Comparison of ENCODE assay signal across 20 cellular contexts in genomic region chr16:67773099-67773498, GRCh38. TPM values are rescaled to one million over a fixed set of nuclear protein-coding genes. Genes with fewer than 3 reads are reported as not detected.
DNase-seq lines count a peak whose midpoint lies in the region; ATAC-seq, FAIRE-seq and TF ChIP-seq lines count a peak whose summit lies in the region.
"Had no signal": no experiment of that assay in that cellular context is flagged by ENCODE, and none has a peak within 500 bp of the region (broad histone marks: within the 10 kb centered on the region; RNA-seq: fewer than 3 reads in every experiment).

No MANE protein-coding gene starts in this region.

- no peak for DNase-seq in HepG2 (ENCODE audit: low spot score)
- DNase-seq in heart right ventricle = peak in 1 of 2 donors; percentile 62
- DNase-seq in pancreas = peak in 4 of 6 donors; percentile 25 to 42 (median 34)
- DNase-seq in aorta = peak in 1 of 2 donors; percentile 69
- DNase-seq in activated naive CD4-positive, alpha-beta T cell treated with Interleukin-2 at 50 U/mL for 16 hours = no peak
- DNase-seq: activated CD8-positive, alpha-beta memory T cell treated with anti-CD3 and anti-CD28 coated beads for 24 hours; CD8-positive, alpha-beta T cell; EL; esophagus squamous epithelium; GOT3; mammary epithelial cell; MG63; NCI-H2081; NCI-H526 had no signal

- in situ Hi-C loops in HepG2 (cut with HindIII; ENCODE audit: extremely low pct_ligation_motif_present, low pct_unique_long_range_greater_than_20kb) = no loop called here

- POLR2A ChIA-PET in HepG2 (lab: Yijun Ruan, JAX) = no interaction called here

- FAIRE-seq in HepG2 (lab: Jason Lieb, UNC) = no peak
- FAIRE-seq in pancreas (lab: Jason Lieb, UNC) = no peak
- FAIRE-seq: A549 had no signal

- peaks cover 10% of the 10 kb centered on the region for H3K79me2 ChIP-seq in HepG2 (ENCODE audit: insufficient read depth, low read length)

- TF ChIP-seq CTCF in liver (IDR thresholded peaks at IDR 0.05; ENCODE audit: low read depth, low read length, missing input control) (no peak), HepG2 (CRISPR knock-in tag; IDR thresholded peaks at IDR 0.05) (no peak), heart right ventricle (IDR thresholded peaks at IDR 0.05) (no peak), pancreas (IDR thresholded peaks at IDR 0.05) (no peak)

- CTCF ChIA-PET in HepG2 (lab: Yijun Ruan, JAX; ENCODE audit: low intra/inter-chr PET ratio, low total read pairs) = no interaction called here

- peaks cover 8% of the 10 kb centered on the region; the same call in 1 of the 2 replicates for H4K20me1 ChIP-seq in HepG2 (ENCODE audit: insufficient read depth, low read length)

- H3K4me2 ChIP-seq in HepG2 (ENCODE audit: low read depth, low read length) = no peak overlapping the region
- H3K4me2 ChIP-seq: A549 had no signal

- no peak for ATAC-seq in HepG2
- peak; percentile 50 to 85 (median 82) for ATAC-seq in heart right ventricle
- ATAC-seq in pancreas = peak; percentile 75 to 80 (median 76)
- ATAC-seq in aorta (ENCODE audit: low FRiP score) = peak; percentile 55
- ATAC-seq in HG03045 (IDR thresholded peaks at IDR 0.05; ENCODE audit: unreplicated experiment) = no peak
- ATAC-seq in HG03175 (IDR thresholded peaks at IDR 0.05; ENCODE audit: unreplicated experiment) = no peak
- ATAC-seq: CD8-positive, alpha-beta T cell; stimulated activated memory B cell treated with anti-CD40 and anti-IgM and Interleukin-4, amounts not matched to agents 10 μg/mL and 1 μg/mL and 100 μg/mL, for 72 hours had no signal

- H2AFZ ChIP-seq in HepG2 (ENCODE audit: low read length) = no peak overlapping the region

- peak overlapping the region in 1 of 2 donors; percentile 37 for H3K9ac ChIP-seq in liver (ENCODE audit: low read depth in 1 of 2, low read length in 2 of 2)
- no peak overlapping the region for H3K9ac ChIP-seq in HepG2 (ENCODE audit: insufficient read depth, low read depth, low read length)

- TF ChIP-seq EP300 in HepG2 (IDR thresholded peaks at IDR 0.05; ENCODE audit: low read depth in 2 of 2, low read length in 2 of 2) = no peak
- no peak for TF ChIP-seq EP300 in HepG2 (CRISPR knock-in tag; IDR thresholded peaks at IDR 0.05; ENCODE audit: borderline replicate concordance)

- H3K36me3 ChIP-seq in liver (ENCODE audit: control insufficient read depth in 4 of 4, insufficient read depth in 3 of 4, low read depth in 1 of 4, low read length in 3 of 4) (no peaks in the 10 kb centered on the region), HepG2 (replicated peaks in 1 of 2; ENCODE audit: control insufficient read depth in 1 of 2, insufficient read depth in 2 of 2, low read length in 2 of 2) (peaks cover 2 to 23% of the 10 kb centered on the region in 2 experiments; a peak in 4 of 5 replicates), heart right ventricle (peaks cover 0 to 35% (median 13%) of the 10 kb centered on the region in 9 donors), pancreas (no peaks in the 10 kb centered on the region), aorta (ENCODE audit: control insufficient read depth in 1 of 2, insufficient read depth in 2 of 2, low read length in 1 of 2) (no peaks in the 10 kb centered on the region)
- H3K36me3 ChIP-seq: MG63 had no signal

- no peak for TF ChIP-seq RAD21 in liver (IDR thresholded peaks at IDR 0.05)
- TF ChIP-seq RAD21 in HepG2 (CRISPR knock-in tag; IDR thresholded peaks at IDR 0.05) = no peak

- TF ChIP-seq POLR2A in HepG2 (IDR thresholded peaks at IDR 0.05; ENCODE audit: insufficient read depth in 1 of 2, low read depth in 2 of 2, low read length in 2 of 2) = no peak

- no peaks in the 10 kb centered on the region for H3K9me3 ChIP-seq in liver (ENCODE audit: control insufficient read depth in 4 of 4, low read length in 3 of 4)
- peaks cover 5% of the 10 kb centered on the region; the same call in 1 of the 2 replicates for H3K9me3 ChIP-seq in HepG2 (ENCODE audit: low read length)
- H3K9me3 ChIP-seq in heart right ventricle = no peaks in the 10 kb centered on the region
- no peaks in the 10 kb centered on the region for H3K9me3 ChIP-seq in pancreas
- H3K9me3 ChIP-seq in aorta (ENCODE audit: control insufficient read depth, low read length) = no peaks in the 10 kb centered on the region
- H3K9me3 ChIP-seq: A549, esophagus squamous epithelium, MG63 had no signal

- BruUV-seq in HepG2 (replicated peaks; lab: Mats Ljungman, UMichigan) = no TSS peak

- intact Hi-C loops in HepG2 (cut with micrococcal nuclease; ENCODE audit: unreplicated experiment) (no loop called here), heart right ventricle (cut with DNase I) (loop anchor here in 1 of 10 donors (5.0 kb wide), 1 partner anchor 36 kb away; no protein-coding TSS in a partner anchor), pancreas (cut with DNase I) (no loop called here), aorta (cut with DNase I) (no loop called here)

- H3K27me3 ChIP-seq in liver (ENCODE audit: control insufficient read depth in 4 of 4, insufficient read depth in 4 of 4, low read length in 3 of 4) (no peaks in the 10 kb centered on the region), HepG2 (ENCODE audit: control insufficient read depth in 1 of 2, insufficient read depth in 2 of 2, low read length in 2 of 2) (no peaks in the 10 kb centered on the region), heart right ventricle (no peaks in the 10 kb centered on the region), pancreas (no peaks in the 10 kb centered on the region), aorta (ENCODE audit: control insufficient read depth in 1 of 2, insufficient read depth in 2 of 2, low read length in 1 of 2) (no peaks in the 10 kb centered on the region)
- H3K27me3 ChIP-seq: esophagus squamous epithelium, MG63 had no signal

- H3K4me1 ChIP-seq in liver (ENCODE audit: control insufficient read depth in 4 of 4, insufficient read depth in 4 of 4, low read length in 3 of 4) = peaks cover 17 to 54% (median 41%) of the 10 kb centered on the region in 4 donors
- peaks cover 18% of the 10 kb centered on the region for H3K4me1 ChIP-seq in HepG2 (ENCODE audit: insufficient read depth, low read length)
- peaks cover 11 to 29% (median 21%) of the 10 kb centered on the region in 9 donors for H3K4me1 ChIP-seq in heart right ventricle
- H3K4me1 ChIP-seq in pancreas = peaks cover 8 to 19% (median 17%) of the 10 kb centered on the region in 3 donors
- H3K4me1 ChIP-seq in aorta (ENCODE audit: control insufficient read depth in 1 of 2, insufficient read depth in 2 of 2, low read length in 2 of 2) = no peaks in the 10 kb centered on the region

- no peak overlapping the region for H3K4me3 ChIP-seq in liver (ENCODE audit: low read depth in 1 of 3, low read length in 3 of 3)
- no peak overlapping the region for H3K4me3 ChIP-seq in HepG2 (replicated peaks in 1 of 3; ENCODE audit: insufficient read depth in 1 of 3, low read depth in 2 of 3, low read length in 3 of 3)
- no peak overlapping the region for H3K4me3 ChIP-seq in heart right ventricle
- no peak overlapping the region for H3K4me3 ChIP-seq in pancreas
- no peak overlapping the region for H3K4me3 ChIP-seq in aorta (ENCODE audit: low read length in 2 of 2)
- H3K4me3 ChIP-seq: A549, esophagus squamous epithelium, MG63, skin epidermis had no signal

- peak overlapping the region; percentile 81 to 82 for H3K27ac ChIP-seq in liver (ENCODE audit: low read depth in 1 of 2, low read length in 2 of 2)
- no peak overlapping the region for H3K27ac ChIP-seq in HepG2 (ENCODE audit: extremely low read length, insufficient read depth, low read length)
- H3K27ac ChIP-seq in heart right ventricle = peak overlapping the region in 5 of 10 donors; percentile 17 to 73 (median 54)
- peak overlapping the region in 1 of 4 donors; percentile 31 for H3K27ac ChIP-seq in pancreas
- H3K27ac ChIP-seq in aorta (ENCODE audit: low read depth in 1 of 2, low read length in 2 of 2) = no peak overlapping the region
- H3K27ac ChIP-seq: A549 had no signal

- 16% methylated on average over 4 of the region's 4 CpGs for WGBS in liver
- WGBS in HepG2 (ENCODE audit: low lambda C conversion rate) = 93% methylated on average over 4 of the region's 4 CpGs
- WGBS in heart right ventricle, 2 donors = 13 to 15% methylated on average over 4 of the region's 4 CpGs
- WGBS in pancreas, 2 donors = 28 to 32% methylated on average over 4 of the region's 4 CpGs
- 12 to 25% methylated on average over 4 of the region's 4 CpGs for WGBS in aorta, 2 donors

RNA-seq across cellular contexts. Expression of gene RANBP10, which starts 33.3 kb away (rescaled TPM):
- total RNA-seq in liver (10 to 100 TPM in 1 of 2 donors, 1 to 10 TPM in 1; 9.8 to 12.8 TPM), HepG2 (2016; rRNA removed; fragmentation: Illumina TruSeq; extraction: Trizol) (8.5 and 9.2 TPM in 2 replicates), heart right ventricle (10 to 100 TPM; 11.1 to 21.6 (median 15.6) TPM), pancreas (10 to 100 TPM in 4 of 6 donors, 1 to 10 TPM in 2; 8.7 to 15.4 (median 11.3) TPM), aorta (10 to 100 TPM; 17.7 to 21.6 TPM)
- polyA plus RNA-seq in liver (10 to 100 TPM; 14.9 to 15.5 TPM), HepG2 (2011; rRNA removed) (22.7 and 24.5 TPM in 2 replicates), heart right ventricle (1 to 10 TPM; 6.4 to 8.9 TPM), pancreas (10 to 100 TPM; 11.4 to 11.8 TPM), aorta (10 to 100 TPM in 1 of 2 donors, 1 to 10 TPM in 1; 5.5 to 11.9 TPM)
- 2.6 and 3.0 TPM in 2 replicates for total RNA-seq in HepG2 (2016; cell fraction: cytosol; rRNA removed; fragmentation: Illumina TruSeq; extraction: Trizol; ENCODE audit: low read depth)
- 8.1 and 8.8 TPM in 2 replicates for total RNA-seq in HepG2 (2016; cell fraction: insoluble cytoplasmic fraction; rRNA removed; fragmentation: Illumina TruSeq; extraction: Trizol)
- total RNA-seq in HepG2 (2016; cell fraction: membrane; rRNA removed; fragmentation: Illumina TruSeq; extraction: Trizol) = 5.7 and 5.9 TPM in 2 replicates
- 8.9 and 11.2 TPM in 2 replicates for total RNA-seq in HepG2 (2016; cell fraction: nucleus; rRNA removed; fragmentation: Illumina TruSeq; extraction: Trizol)
- polyA plus RNA-seq in HepG2 (2011; cell fraction: cytosol; rRNA removed) = 9.5 and 10.5 TPM in 2 replicates
- 48.8 and 55.7 TPM in 2 replicates for polyA plus RNA-seq in HepG2 (2011; cell fraction: nucleus; rRNA removed)
- polyA plus RNA-seq in HepG2 (2012) = 11.9 and 17.0 TPM in 2 replicates
- 1.5 and 1.6 TPM in 2 replicates for polyA plus RNA-seq in HepG2 (2016; cell fraction: cytosol; fragmentation: Illumina TruSeq; extraction: Trizol; ENCODE audit: low read depth)
- polyA plus RNA-seq in HepG2 (2016; cell fraction: insoluble cytoplasmic fraction; fragmentation: Illumina TruSeq; extraction: Trizol; ENCODE audit: low read depth) = 8.5 and 11.6 TPM in 2 replicates
- polyA plus RNA-seq in HepG2 (2016; cell fraction: membrane; fragmentation: Illumina TruSeq; extraction: Trizol; ENCODE audit: low read depth) = 3.3 and 3.6 TPM in 2 replicates
- 29.7 and 31.1 TPM in 2 replicates for polyA plus RNA-seq in HepG2 (2016; cell fraction: nucleus; fragmentation: Illumina TruSeq; extraction: Trizol; ENCODE audit: insufficient read depth, low read depth)
- 28.0 and 40.9 TPM in 2 replicates for polyA minus RNA-seq in HepG2 (2011; rRNA and poly(A)+ RNA removed; ENCODE audit: low replicate concordance)
- 8.3 and 9.2 TPM in 2 replicates for polyA minus RNA-seq in HepG2 (2011; cell fraction: cytosol; rRNA and poly(A)+ RNA removed)
- polyA minus RNA-seq in HepG2 (2011; cell fraction: nucleus; rRNA and poly(A)+ RNA removed) = 16.2 and 20.8 TPM in 2 replicates

RNA-seq across cellular contexts. Expression of gene TSNAXIP1, which starts 33.6 kb away (rescaled TPM):
- total RNA-seq in liver (under 1 TPM; 0.09 to 0.75 TPM), HepG2 (2016; rRNA removed; fragmentation: Illumina TruSeq; extraction: Trizol) (0.10 and 0.86 TPM in 2 replicates), heart right ventricle (1 to 10 TPM in 1 of 10 donors, under 1 TPM in 9; 0.15 to 1.1 (median 0.48) TPM), pancreas (1 to 10 TPM in 2 of 6 donors, under 1 TPM in 4; 0.25 to 1.5 (median 0.96) TPM), aorta (1 to 10 TPM in 1 of 2 donors, under 1 TPM in 1; 0.84 to 1.1 TPM)
- polyA plus RNA-seq in liver (1 to 10 TPM in 1 of 2 donors, under 1 TPM in 1; 0.62 to 1.5 TPM), HepG2 (2011; rRNA removed) (0.37 and 0.61 TPM in 2 replicates), heart right ventricle (1 to 10 TPM in 1 of 2 donors, under 1 TPM in 1; 0.74 to 1.2 TPM), pancreas (10 to 100 TPM in 1 of 2 donors, 1 to 10 TPM in 1; 5.8 to 11.1 TPM), aorta (1 to 10 TPM in 1 of 2 donors, not detected in 1; 7.3 TPM)
- 0.18 TPM in 1 of 2 replicates, not detected in the other for total RNA-seq in HepG2 (2016; cell fraction: cytosol; rRNA removed; fragmentation: Illumina TruSeq; extraction: Trizol; ENCODE audit: low read depth)
- 0.10 and 0.93 TPM in 2 replicates for total RNA-seq in HepG2 (2016; cell fraction: insoluble cytoplasmic fraction; rRNA removed; fragmentation: Illumina TruSeq; extraction: Trizol)
- total RNA-seq in HepG2 (2016; cell fraction: membrane; rRNA removed; fragmentation: Illumina TruSeq; extraction: Trizol) = 0.24 and 0.25 TPM in 2 replicates
- 0.84 and 1.0 TPM in 2 replicates for total RNA-seq in HepG2 (2016; cell fraction: nucleus; rRNA removed; fragmentation: Illumina TruSeq; extraction: Trizol)
- 0.09 and 0.17 TPM in 2 replicates for polyA plus RNA-seq in HepG2 (2011; cell fraction: cytosol; rRNA removed)
- 4.3 and 5.3 TPM in 2 replicates for polyA plus RNA-seq in HepG2 (2011; cell fraction: nucleus; rRNA removed)
- polyA plus RNA-seq in HepG2 (2012) = 0.23 and 0.63 TPM in 2 replicates
- 0.10 TPM in 1 of 2 replicates, not detected in the other for polyA plus RNA-seq in HepG2 (2016; cell fraction: cytosol; fragmentation: Illumina TruSeq; extraction: Trizol; ENCODE audit: low read depth)
- polyA plus RNA-seq in HepG2 (2016; cell fraction: insoluble cytoplasmic fraction; fragmentation: Illumina TruSeq; extraction: Trizol; ENCODE audit: low read depth) = 0.16 and 0.74 TPM in 2 replicates
- 0.08 TPM in 1 of 2 replicates, not detected in the other for polyA plus RNA-seq in HepG2 (2016; cell fraction: membrane; fragmentation: Illumina TruSeq; extraction: Trizol; ENCODE audit: low read depth)
- polyA plus RNA-seq in HepG2 (2016; cell fraction: nucleus; fragmentation: Illumina TruSeq; extraction: Trizol; ENCODE audit: insufficient read depth, low read depth) = 3.4 and 4.5 TPM in 2 replicates
- polyA minus RNA-seq in HepG2 (2011; rRNA and poly(A)+ RNA removed; ENCODE audit: low replicate concordance) = 0.06 and 0.37 TPM in 2 replicates
- polyA minus RNA-seq in HepG2 (2011; cell fraction: cytosol; rRNA and poly(A)+ RNA removed) = not detected in 2 replicates
- 0.39 and 2.0 TPM in 2 replicates for polyA minus RNA-seq in HepG2 (2011; cell fraction: nucleus; rRNA and poly(A)+ RNA removed)

RNA-seq across cellular contexts. Expression of gene GFOD2, which starts 54.0 kb away (rescaled TPM):
- 10 to 100 TPM; 12.7 to 48.8 TPM for total RNA-seq in liver
- 10 to 100 TPM; 20.7 to 37.1 TPM for polyA plus RNA-seq in liver
- total RNA-seq in HepG2 (2016; rRNA removed; fragmentation: Illumina TruSeq; extraction: Trizol) = 17.2 and 17.6 TPM in 2 replicates
- total RNA-seq in HepG2 (2016; cell fraction: cytosol; rRNA removed; fragmentation: Illumina TruSeq; extraction: Trizol; ENCODE audit: low read depth) = 5.6 and 6.5 TPM in 2 replicates
- 15.5 and 19.1 TPM in 2 replicates for total RNA-seq in HepG2 (2016; cell fraction: insoluble cytoplasmic fraction; rRNA removed; fragmentation: Illumina TruSeq; extraction: Trizol)
- total RNA-seq in HepG2 (2016; cell fraction: membrane; rRNA removed; fragmentation: Illumina TruSeq; extraction: Trizol) = 13.6 and 15.8 TPM in 2 replicates
- total RNA-seq in HepG2 (2016; cell fraction: nucleus; rRNA removed; fragmentation: Illumina TruSeq; extraction: Trizol) = 9.0 and 12.8 TPM in 2 replicates
- polyA plus RNA-seq in HepG2 (2011; rRNA removed) = 11.1 and 12.8 TPM in 2 replicates
- polyA plus RNA-seq in HepG2 (2011; cell fraction: cytosol; rRNA removed) = 11.1 and 12.3 TPM in 2 replicates
- 8.1 and 9.3 TPM in 2 replicates for polyA plus RNA-seq in HepG2 (2011; cell fraction: nucleus; rRNA removed)
- polyA plus RNA-seq in HepG2 (2012) = 7.0 and 7.9 TPM in 2 replicates
- 2.9 and 5.2 TPM in 2 replicates for polyA plus RNA-seq in HepG2 (2016; cell fraction: cytosol; fragmentation: Illumina TruSeq; extraction: Trizol; ENCODE audit: low read depth)
- 12.7 and 14.1 TPM in 2 replicates for polyA plus RNA-seq in HepG2 (2016; cell fraction: insoluble cytoplasmic fraction; fragmentation: Illumina TruSeq; extraction: Trizol; ENCODE audit: low read depth)
- polyA plus RNA-seq in HepG2 (2016; cell fraction: membrane; fragmentation: Illumina TruSeq; extraction: Trizol; ENCODE audit: low read depth) = 8.7 and 9.6 TPM in 2 replicates
- 18.9 and 20.0 TPM in 2 replicates for polyA plus RNA-seq in HepG2 (2016; cell fraction: nucleus; fragmentation: Illumina TruSeq; extraction: Trizol; ENCODE audit: insufficient read depth, low read depth)
- 26.4 and 27.3 TPM in 2 replicates for polyA minus RNA-seq in HepG2 (2011; rRNA and poly(A)+ RNA removed; ENCODE audit: low replicate concordance)
- 6.1 and 9.6 TPM in 2 replicates for polyA minus RNA-seq in HepG2 (2011; cell fraction: cytosol; rRNA and poly(A)+ RNA removed)
- polyA minus RNA-seq in HepG2 (2011; cell fraction: nucleus; rRNA and poly(A)+ RNA removed) = 8.1 and 8.8 TPM in 2 replicates
- total RNA-seq in heart right ventricle = 10 to 100 TPM in 2 of 10 donors, 1 to 10 TPM in 8; 6.0 to 10.7 (median 8.2) TPM
- 10 to 100 TPM in 1 of 2 donors, 1 to 10 TPM in 1; 8.2 to 10.9 TPM for polyA plus RNA-seq in heart right ventricle
- total RNA-seq in pancreas = 10 to 100 TPM in 2 of 6 donors, 1 to 10 TPM in 4; 6.4 to 12.9 (median 8.8) TPM
- polyA plus RNA-seq in pancreas = 10 to 100 TPM; 10.0 to 17.2 TPM
- 10 to 100 TPM; 18.7 to 27.3 TPM for total RNA-seq in aorta
- polyA plus RNA-seq in aorta = 1 to 10 TPM; 7.4 to 8.5 TPM

Comparison
In these comparisons a context has a peak if more than half of its experiments do, and no peak if none do; other contexts are left out.
1. H3K27ac ChIP-seq: peak in liver (2 of 2); none in HepG2 (single experiment) and aorta (0 of 2).
2. ATAC-seq: peak in heart right ventricle (8 of 8), pancreas (4 of 4) and aorta (single experiment); none in HepG2 (single experiment), HG03045 (single experiment) and HG03175 (single experiment).
3. DNase-seq: peak in pancreas (4 of 6); none in HepG2 (single experiment) and activated naive CD4-positive, alpha-beta T cell treated with Interleukin-2 at 50 U/mL for 16 hours (single experiment).